In genomic region chr10:132295481-132295880, GRCh38 we compare ENCODE assay signal across 7 cellular contexts. TPM values are rescaled to one million over a fixed set of nuclear protein-coding genes. Genes with fewer than 3 reads are reported as not detected.
DNase-seq lines count a peak whose midpoint lies in the region; ATAC-seq and TF ChIP-seq lines count a peak whose summit lies in the region.
"Not testable (repeated sequence)": the region's sequence is repeated elsewhere in the genome, so short reads cannot be mapped to it uniquely, and the experiment has no call there.

No MANE protein-coding gene starts in this region.

- not testable (repeated sequence) for H3K4me3 ChIP-seq in BLaER1 treated with 17β-estradiol and CSF1 and Interleukin-3, amounts not matched to agents 10 nM and 100 nM; left lung; spleen; aorta (ENCODE audit: low read length in 2 of 2)

- 88 to 94% (median 92%) methylated on average over 23 of the region's 23 CpGs for WGBS in spleen, 5 donors
- WGBS in aorta, 2 donors, result 87 to 92% methylated on average over 23 of the region's 23 CpGs

- H3K4me1 ChIP-seq in BLaER1 treated with 17β-estradiol and CSF1 and Interleukin-3, amounts not matched to agents 10 nM and 100 nM, result peaks cover 23 to 72% (median 65%) of the 10 kb centered on the region in 10 experiments
- H3K4me1 ChIP-seq in left lung; aorta (ENCODE audit: control insufficient read depth in 1 of 2, insufficient read depth in 2 of 2, low read length in 2 of 2): not testable (repeated sequence)
- H3K4me1 ChIP-seq in spleen, result peaks cover 0 to 17% (median 3%) of the 10 kb centered on the region in 6 donors

- ATAC-seq in left lung; aorta (ENCODE audit: low FRiP score): not testable (repeated sequence)

- H3K27ac ChIP-seq in BLaER1 treated with 17β-estradiol and CSF1 and Interleukin-3, amounts not matched to agents 10 nM and 100 nM; left lung; spleen; aorta (ENCODE audit: low read depth in 1 of 2, low read length in 2 of 2): not testable (repeated sequence)

- intact Hi-C loops in cardiac septum (cut with DNase I); left lung (cut with DNase I); posterior vena cava (cut with DNase I); spleen (cut with DNase I; ENCODE audit: low total_unique reads); aorta (cut with DNase I): not testable (repeated sequence)

- H3K9ac ChIP-seq in BLaER1 treated with 17β-estradiol and CSF1 and Interleukin-3, amounts not matched to agents 10 nM and 100 nM, result not testable (repeated sequence)

- not testable (repeated sequence) for TF ChIP-seq CTCF in left lung (IDR thresholded peaks at IDR 0.05); spleen (IDR thresholded peaks at IDR 0.05 in 8 of 11, conservative IDR thresholded peaks at IDR 0.05 in 3 of 11)

- not testable (repeated sequence) for H3K36me3 ChIP-seq in BLaER1 treated with 17β-estradiol and CSF1 and Interleukin-3, amounts not matched to agents 10 nM and 100 nM; left lung; spleen; aorta (ENCODE audit: control insufficient read depth in 1 of 2, insufficient read depth in 2 of 2, low read length in 1 of 2)

- peak; percentile 31 for DNase-seq in activated effector memory CD4-positive, alpha-beta T cell treated with anti-CD3 and anti-CD28 coated beads, Interleukin-2, amount 50 U/mL, for 16 hours
- peak; percentile 70 for DNase-seq in cardiac septum (ENCODE audit: low spot score)
- DNase-seq in left lung, result peak; percentile 13 to 29
- peak; percentile 46 for DNase-seq in posterior vena cava (ENCODE audit: low spot score)
- DNase-seq in spleen, result peak; percentile 59
- peak; percentile 17 to 71 for DNase-seq in aorta

- not testable (repeated sequence) for H3K9me3 ChIP-seq in BLaER1 treated with 17β-estradiol and CSF1 and Interleukin-3, amounts not matched to agents 10 nM and 100 nM (replicated peaks in 1 of 11); left lung; spleen; aorta (ENCODE audit: control insufficient read depth, low read length)

- H3K4me2 ChIP-seq in BLaER1 treated with 17β-estradiol and CSF1 and Interleukin-3, amounts not matched to agents 10 nM and 100 nM, result peak overlapping the region in 8 of 11 experiments; percentile 83 to 97 (median 92); a peak in 14 of 22 replicates

- TF ChIP-seq POLR2A in spleen (IDR thresholded peaks at IDR 0.05), result not testable (repeated sequence)

- H4K20me1 ChIP-seq in BLaER1 treated with 17β-estradiol and CSF1 and Interleukin-3, amounts not matched to agents 10 nM and 100 nM, result peaks cover 0 to 90% (median 32%) of the 10 kb centered on the region in 11 experiments; a peak in 18 of 22 replicates

- peaks cover 0 to 52% (median 0%) of the 10 kb centered on the region in 11 experiments; a peak in 8 of 22 replicates for H3K27me3 ChIP-seq in BLaER1 treated with 17β-estradiol and CSF1 and Interleukin-3, amounts not matched to agents 10 nM and 100 nM
- not testable (repeated sequence) for H3K27me3 ChIP-seq in left lung; aorta (ENCODE audit: control insufficient read depth in 1 of 2, insufficient read depth in 2 of 2, low read length in 1 of 2)
- peaks cover 0 to 30% (median 0%) of the 10 kb centered on the region in 7 donors for H3K27me3 ChIP-seq in spleen (replicated peaks in 1 of 7)

RNA-seq across cellular contexts. Expression of gene STK32C, which starts 12.3 kb away (rescaled TPM):
- total RNA-seq in cardiac septum (5.9 TPM), left lung (10 to 100 TPM; 13.2 to 18.2 TPM), posterior vena cava (1 to 10 TPM; 6.3 to 9.7 TPM), spleen (10 to 100 TPM in 6 of 7 donors, 1 to 10 TPM in 1; 9.6 to 27.8 (median 15.4) TPM), aorta (10 to 100 TPM in 1 of 2 donors, 1 to 10 TPM in 1; 7.1 to 12.2 TPM)
- polyA plus RNA-seq in spleen (10 to 100 TPM; 13.2 to 23.8 (median 16.0) TPM), aorta (10 to 100 TPM in 1 of 2 donors, 1 to 10 TPM in 1; 4.9 to 12.4 TPM)

RNA-seq across cellular contexts. Expression of gene LRRC27, which starts 36.5 kb away (rescaled TPM):
- total RNA-seq in cardiac septum, result 3.8 TPM
- 10 to 100 TPM; 11.7 to 12.6 TPM for total RNA-seq in left lung
- total RNA-seq in posterior vena cava, result 1 to 10 TPM; 4.7 to 6.5 TPM
- 10 to 100 TPM; 11.9 to 29.9 (median 19.4) TPM for total RNA-seq in spleen
- polyA plus RNA-seq in spleen, result 10 to 100 TPM in 1 of 3 donors, 1 to 10 TPM in 2; 6.1 to 13.0 (median 8.5) TPM
- total RNA-seq in aorta, result 10 to 100 TPM in 1 of 2 donors, 1 to 10 TPM in 1; 4.6 to 11.7 TPM
- 1 to 10 TPM; 3.1 to 9.0 TPM for polyA plus RNA-seq in aorta
